Comparison of ENCODE assay signal across 18 cellular contexts in the genomic region with DNA sequence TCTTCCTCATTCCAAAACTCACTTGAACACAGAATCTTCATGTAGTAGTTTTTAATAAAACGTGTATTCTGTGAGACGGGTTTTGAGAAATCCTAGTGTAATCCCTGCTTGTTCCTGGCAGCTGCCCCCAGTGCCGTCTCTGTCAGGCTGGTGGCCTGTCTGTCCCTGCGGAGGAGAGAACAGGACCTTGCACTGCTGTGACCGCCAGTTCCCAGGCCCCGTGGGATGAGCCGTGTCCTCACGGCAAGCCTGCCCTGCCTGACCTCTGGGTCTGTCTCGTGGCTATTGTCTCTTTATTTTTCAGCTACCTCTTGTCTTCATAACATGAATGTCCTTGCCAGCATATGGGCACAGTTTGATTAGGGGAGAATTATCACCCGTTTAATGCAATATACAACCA.
DNase-seq lines count a peak whose midpoint lies in the region; ATAC-seq and TF ChIP-seq lines count a peak whose summit lies in the region.
"Had no signal": no experiment of that assay in that cellular context is flagged by ENCODE, and none has a peak within 500 bp of the region (broad histone marks: within the 10 kb centered on the region; RNA-seq: fewer than 3 reads in every experiment).

No MANE protein-coding gene starts in this region.

- H3K9me3 ChIP-seq in breast epithelium (no peaks in the 10 kb centered on the region), mammary epithelial cell (replicated peaks; ENCODE audit: insufficient read depth, low read length) (peaks cover 15% of the 10 kb centered on the region), thoracic aorta (no peaks in the 10 kb centered on the region), sigmoid colon (no peaks in the 10 kb centered on the region)
- H3K9me3 ChIP-seq: A549, Caco-2 had no signal

- ATAC-seq in thoracic aorta (ENCODE audit: insufficient number of reproducible peaks, low FRiP score, low read depth): no peak
- no peak for ATAC-seq in GM18873 (IDR thresholded peaks at IDR 0.05; ENCODE audit: low FRiP score, unreplicated experiment)
- no peak for ATAC-seq in GM18868 (IDR thresholded peaks at IDR 0.05; ENCODE audit: unreplicated experiment)
- ATAC-seq: A549 had no signal

- CTCF ChIA-PET in mammary epithelial cell (lab: Charles Lee; ENCODE audit: low non-redundant PET): no interaction called here

- no peaks in the 10 kb centered on the region for H3K36me3 Mint-ChIP-seq in glutamatergic neuron (ENCODE audit: unreplicated experiment)
- H3K36me3 Mint-ChIP-seq: IgD-negative memory B cell had no signal

- H3K27me3 Mint-ChIP-seq in glutamatergic neuron (ENCODE audit: unreplicated experiment): no peaks in the 10 kb centered on the region

- H3K4me1 Mint-ChIP-seq in glutamatergic neuron (ENCODE audit: low read depth, unreplicated experiment): peaks cover 12% of the 10 kb centered on the region

- H3K4me3 ChIP-seq in breast epithelium (no peak overlapping the region), mammary epithelial cell (replicated peaks in 1 of 3; ENCODE audit: insufficient read depth in 1 of 3, low read depth in 2 of 3, low read length in 3 of 3) (no peak overlapping the region), thoracic aorta (no peak overlapping the region), sigmoid colon (no peak overlapping the region)
- H3K4me3 ChIP-seq: A549 had no signal

- no peak overlapping the region for H3K4me2 ChIP-seq in mammary epithelial cell (ENCODE audit: insufficient read depth, low read depth, low read length)
- H3K4me2 ChIP-seq: A549 had no signal

- H3K4me1 ChIP-seq in breast epithelium: peaks cover 0 to 3% of the 10 kb centered on the region in 2 donors
- no peaks in the 10 kb centered on the region for H3K4me1 ChIP-seq in mammary epithelial cell (ENCODE audit: insufficient read depth, low read length)
- H3K4me1 ChIP-seq in thoracic aorta (ENCODE audit: control insufficient read depth in 1 of 2, low read depth in 2 of 2): peaks cover 20 to 44% of the 10 kb centered on the region in 2 donors
- H3K4me1 ChIP-seq in sigmoid colon: peaks cover 0 to 10% (median 5%) of the 10 kb centered on the region in 4 donors
- H3K4me1 ChIP-seq: A549, Caco-2 had no signal

- H2AFZ ChIP-seq in mammary epithelial cell (ENCODE audit: low read depth, low read length): no peak overlapping the region

- no peak for TF ChIP-seq EP300 in sigmoid colon (IDR thresholded peaks at IDR 0.05)

- H3K36me3 ChIP-seq in breast epithelium (no peaks in the 10 kb centered on the region), mammary epithelial cell (ENCODE audit: insufficient read depth, low read length) (no peaks in the 10 kb centered on the region), thoracic aorta (no peaks in the 10 kb centered on the region), sigmoid colon (no peaks in the 10 kb centered on the region)

- no peaks in the 10 kb centered on the region for H4K20me1 ChIP-seq in mammary epithelial cell (ENCODE audit: insufficient read depth, low read length)

- dilution Hi-C loops in mammary epithelial cell (cut with HindIII; ENCODE audit: low sequenced_read_pairs): no loop called here

- H3K27ac Mint-ChIP-seq in glutamatergic neuron (ENCODE audit: unreplicated experiment): peak overlapping the region; percentile 3
- H3K27ac Mint-ChIP-seq: CD4-positive, alpha-beta T cell; IgD-negative memory B cell had no signal

- peaks cover 6% of the 10 kb centered on the region for H3K9me3 Mint-ChIP-seq in glutamatergic neuron (ENCODE audit: unreplicated experiment)
- H3K9me3 Mint-ChIP-seq: CD4-positive, alpha-beta T cell; IgD-negative memory B cell had no signal

- H3K27ac ChIP-seq in breast epithelium (peak overlapping the region; percentile 6 to 38), mammary epithelial cell (ENCODE audit: insufficient read depth, low read depth, low read length) (no peak overlapping the region), thoracic aorta (peak overlapping the region; percentile 21 to 50), sigmoid colon (no peak overlapping the region)
- H3K27ac ChIP-seq: 22Rv1, A549, C4-2B had no signal

- H3K9ac ChIP-seq in mammary epithelial cell (ENCODE audit: insufficient read depth, low read length): no peak overlapping the region

- DNase-seq in breast epithelium (ENCODE audit: low spot score in 2 of 2) (no peak), mammary epithelial cell (no peak), glutamatergic neuron (peak; percentile 50), thoracic aorta (ENCODE audit: low spot score) (no peak), sigmoid colon (no peak)
- DNase-seq: AML-193; Caco-2; CD4-positive, alpha-beta T cell; DMS79; GDM1; HCEC 1CT; KBM-7 had no signal

- H3K4me3 Mint-ChIP-seq in glutamatergic neuron (ENCODE audit: unreplicated experiment): no peak overlapping the region
- H3K4me3 Mint-ChIP-seq: CD4-positive, alpha-beta T cell; IgD-negative memory B cell had no signal

- no peaks in the 10 kb centered on the region for H3K79me2 ChIP-seq in mammary epithelial cell (ENCODE audit: insufficient read depth, low read length)

- no peak for TF ChIP-seq POLR2A in breast epithelium (IDR thresholded peaks at IDR 0.05)
- no peak for TF ChIP-seq POLR2A in sigmoid colon (IDR thresholded peaks at IDR 0.05)

- BruUV-seq in mammary epithelial cell (replicated peaks; lab: Mats Ljungman, UMichigan): no TSS peak

- in situ Hi-C loops in mammary epithelial cell (cut with MboI; ENCODE audit: low sequenced_read_pairs in 2 of 2): no loop called here

- H3K27me3 ChIP-seq in breast epithelium (no peaks in the 10 kb centered on the region), mammary epithelial cell (ENCODE audit: insufficient read depth, low read length) (no peaks in the 10 kb centered on the region), thoracic aorta (replicated peaks; ENCODE audit: insufficient read depth) (no peaks in the 10 kb centered on the region), sigmoid colon (peaks cover 0 to 2% (median 0%) of the 10 kb centered on the region in 3 donors)

- intact Hi-C loops in breast epithelium (cut with DNase I; ENCODE audit: low total_unique reads) (no loop called here), mammary epithelial cell (cut with micrococcal nuclease) (loop anchor here (5.0 kb wide), 1 partner anchor 585 kb away; no protein-coding TSS in a partner anchor), sigmoid colon (cut with DNase I) (no loop called here)

- WGBS in mammary epithelial cell (ENCODE audit: low coverage, missing lambda C conversion rate): 83% methylated on average over 10 of the region's 10 CpGs
- 81 to 88% methylated on average over 10 of the region's 10 CpGs for WGBS in sigmoid colon, 2 donors

- no peak for TF ChIP-seq CTCF in breast epithelium (IDR thresholded peaks at IDR 0.05)
- TF ChIP-seq CTCF in mammary epithelial cell (conservative IDR thresholded peaks at IDR 0.05 in 1 of 2, IDR thresholded peaks at IDR 0.05 in 1 of 2; ENCODE audit: extremely low read depth in 1 of 2, insufficient read depth in 1 of 2, low read depth in 1 of 2, low read length in 2 of 2): no peak
- no peak for TF ChIP-seq CTCF in glutamatergic neuron (IDR thresholded peaks at IDR 0.05; ENCODE audit: partially characterized antibody, unreplicated experiment)
- TF ChIP-seq CTCF in thoracic aorta (IDR thresholded peaks at IDR 0.05): no peak
- no peak for TF ChIP-seq CTCF in sigmoid colon (IDR thresholded peaks at IDR 0.05)

Comparison
In these comparisons a context has a peak if more than half of its experiments do, and no peak if none do; other contexts are left out.
1. H3K27ac ChIP-seq: peak in breast epithelium (2 of 2) and thoracic aorta (2 of 2); none in mammary epithelial cell (single experiment) and sigmoid colon (0 of 4).